ENCODE assay signal across 9 cellular contexts in the genomic region with DNA sequence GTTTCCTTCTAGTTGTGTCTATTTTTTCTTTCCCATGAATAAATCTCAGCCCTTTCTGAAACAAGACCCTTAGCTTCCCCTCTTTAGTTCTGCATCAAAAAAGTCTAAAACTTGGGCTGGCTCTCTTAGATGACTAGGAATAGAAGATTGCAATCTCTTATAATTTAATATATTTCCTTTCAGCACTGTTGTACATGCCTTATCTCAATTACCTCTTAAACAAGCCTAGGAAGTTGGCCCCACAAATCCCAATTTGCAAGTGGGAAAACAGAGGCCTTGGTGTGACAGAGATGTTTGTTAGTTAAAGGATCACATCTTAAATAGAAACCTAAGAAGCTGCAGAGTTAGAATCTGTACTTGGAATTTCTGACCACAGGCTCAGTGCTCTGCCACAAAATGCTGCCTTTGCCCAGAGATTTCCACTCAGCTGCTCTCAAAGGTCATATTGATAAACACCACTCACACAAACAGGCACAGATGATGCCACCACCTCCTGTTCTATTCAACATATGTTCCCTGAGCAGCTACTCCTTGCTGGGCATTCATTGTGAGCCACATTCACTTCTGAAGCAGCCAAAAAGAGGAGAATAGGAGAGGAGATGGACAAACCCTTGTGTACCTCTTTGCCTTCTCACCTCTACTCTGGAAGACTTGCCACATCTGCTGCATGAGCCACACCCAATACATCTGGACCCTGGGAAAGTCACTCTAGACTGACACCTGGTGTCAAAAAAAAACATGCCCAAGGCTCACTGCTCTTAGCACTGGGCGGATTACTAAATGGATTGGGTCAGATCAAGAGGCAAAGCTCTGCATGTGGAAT. TPM values are rescaled to one million over a fixed set of nuclear protein-coding genes. Genes with fewer than 3 reads are reported as not detected.
DNase-seq lines count a peak whose midpoint lies in the region; ATAC-seq and TF ChIP-seq lines count a peak whose summit lies in the region.
"Had no signal": no experiment of that assay in that cellular context is flagged by ENCODE, and none has a peak within 500 bp of the region (broad histone marks: within the 10 kb centered on the region; RNA-seq: fewer than 3 reads in every experiment).

No MANE protein-coding gene starts in this region.

- intact Hi-C loops in posterior vena cava (cut with DNase I) = loop anchor here (10.0 kb wide), 3 partner anchors 495 to 615 kb away; no protein-coding TSS in a partner anchor

- H3K79me2 ChIP-seq in DOHH2 (ENCODE audit: control insufficient read depth, low read length) = no peaks in the 10 kb centered on the region

- H3K4me1 Mint-ChIP-seq in type B pancreatic cell (ENCODE audit: unreplicated experiment) = no peaks in the 10 kb centered on the region

- H3K4me3 ChIP-seq in DOHH2 (ENCODE audit: low read length) (no peak overlapping the region), HFF-Myc (replicated peaks; ENCODE audit: low read depth, low read length) (no peak overlapping the region), fibroblast of the aortic adventitia (ENCODE audit: low read depth, low read length) (no peak overlapping the region)
- H3K4me3 ChIP-seq: thoracic aorta had no signal

- H3K4me3 Mint-ChIP-seq in type B pancreatic cell = no peak overlapping the region

- peak; percentile 11 for DNase-seq in HFF-Myc (ENCODE audit: extremely low read depth, low read depth)
- DNase-seq in OCI-M1 (lab: John Stamatoyannopoulos, UW) = peak; percentile 61
- DNase-seq in fibroblast of the aortic adventitia (ENCODE audit: low read depth) = no peak
- DNase-seq in type B pancreatic cell (ENCODE audit: extremely low spot score, unreplicated experiment) = no peak
- no peak for DNase-seq in posterior vena cava (ENCODE audit: low spot score)
- no peak for DNase-seq in effector CD8-positive, alpha-beta T cell (lab: John Stamatoyannopoulos, UW)

- H4K20me1 ChIP-seq in DOHH2 (ENCODE audit: control insufficient read depth, insufficient read depth, low read depth, low read length) = no peaks in the 10 kb centered on the region

- TF ChIP-seq CTCF in DOHH2 (IDR thresholded peaks at IDR 0.05; ENCODE audit: low read depth, low read length, poor library complexity, severe bottlenecking) (peak; percentile 71), HFF-Myc (IDR thresholded peaks at IDR 0.05; ENCODE audit: low read depth, low read length, missing control alignments) (peak; percentile 39), fibroblast of the aortic adventitia (IDR thresholded peaks at IDR 0.05; ENCODE audit: insufficient read depth, low read length) (peak; percentile 7), type B pancreatic cell (conservative IDR thresholded peaks at IDR 0.05) (peak; percentile 65)

- H3K4me1 ChIP-seq in DOHH2 (ENCODE audit: control insufficient read depth, low read length) = peaks cover 18% of the 10 kb centered on the region

- no peaks in the 10 kb centered on the region for H3K36me3 Mint-ChIP-seq in type B pancreatic cell

- peaks cover 26% of the 10 kb centered on the region for H3K27me3 Mint-ChIP-seq in type B pancreatic cell

- no peaks in the 10 kb centered on the region for H3K36me3 ChIP-seq in DOHH2 (ENCODE audit: control insufficient read depth, low read length)
- H3K36me3 ChIP-seq: thoracic aorta had no signal

- H3K27ac Mint-ChIP-seq in type B pancreatic cell = no peak overlapping the region

- no peak for ATAC-seq in GM18867 (IDR thresholded peaks at IDR 0.05; ENCODE audit: unreplicated experiment)

- H3K9me3 ChIP-seq in DOHH2 (ENCODE audit: control insufficient read depth, insufficient read depth, low read length) = no peaks in the 10 kb centered on the region
- H3K9me3 ChIP-seq: thoracic aorta had no signal

- H3K27me3 ChIP-seq in DOHH2 (ENCODE audit: control insufficient read depth, low read length) = peaks cover 9% of the 10 kb centered on the region; the same call in 1 of the 2 replicates

- H3K4me2 ChIP-seq in DOHH2 (ENCODE audit: low read length) = no peak overlapping the region

- H3F3A ChIP-seq in DOHH2 (ENCODE audit: control insufficient read depth, insufficient read depth) = no peaks in the 10 kb centered on the region

- H3K9me2 ChIP-seq in DOHH2 (replicated peaks; ENCODE audit: control insufficient read depth, low read length) = no peaks in the 10 kb centered on the region

- H3K27ac ChIP-seq in DOHH2 (ENCODE audit: low read depth, low read length) = no peak overlapping the region
- H3K27ac ChIP-seq: thoracic aorta had no signal

- no peaks in the 10 kb centered on the region for H3K9me3 Mint-ChIP-seq in type B pancreatic cell

RNA-seq across cellular contexts. Expression of a gene that starts 5.5 kb away (rescaled TPM):
- total RNA-seq in fibroblast of the aortic adventitia (ENCODE audit: low replicate concordance) (not detected in 2 replicates), type B pancreatic cell (ENCODE audit: low replicate concordance) (not detected in 2 replicates), posterior vena cava (not detected)
- total RNA-seq: thoracic aorta had no signal

Comparison
In these comparisons a context has a peak if more than half of its experiments do, and no peak if none do; other contexts are left out.
1. CTCF ChIP-seq: peak in every context shown above with its lines; median percentile 71 in DOHH2; 65 in type B pancreatic cell; 39 in HFF-Myc; 7 in fibroblast of the aortic adventitia.
2. DNase-seq: peak in HFF-Myc (single experiment) and OCI-M1 (single experiment); none in fibroblast of the aortic adventitia (single experiment), type B pancreatic cell (single experiment), posterior vena cava (single experiment) and effector CD8-positive, alpha-beta T cell (single experiment).